In genomic region chr10:114374141-114374791, GRCh38 we compare ENCODE assay signal across 11 cellular contexts. TPM values are rescaled to one million over a fixed set of nuclear protein-coding genes. Genes with fewer than 3 reads are reported as not detected.
DNase-seq lines count a peak whose midpoint lies in the region; ATAC-seq and TF ChIP-seq lines count a peak whose summit lies in the region.
"Had no signal": no experiment of that assay in that cellular context is flagged by ENCODE, and none has a peak within 500 bp of the region (broad histone marks: within the 10 kb centered on the region; RNA-seq: fewer than 3 reads in every experiment).

No MANE protein-coding gene starts in this region.

- peaks cover 15% of the 10 kb centered on the region for H3K4me1 Mint-ChIP-seq in WTC11

- 28% methylated on average over 13 of the region's 13 CpGs for WGBS in suprapubic skin

- no peaks in the 10 kb centered on the region for H3K9me3 ChIP-seq in muscle layer of duodenum (ENCODE audit: control insufficient read depth in 1 of 2, low read length in 2 of 2)
- H3K9me3 ChIP-seq in suprapubic skin = no peaks in the 10 kb centered on the region

- no peak for TF ChIP-seq CTCF in WTC11 (IDR thresholded peaks at IDR 0.05)
- TF ChIP-seq CTCF in fibroblast of mammary gland (conservative IDR thresholded peaks at IDR 0.05; ENCODE audit: control insufficient read depth, insufficient read depth, low read depth, low read length) = no peak
- no peak for TF ChIP-seq CTCF in suprapubic skin (IDR thresholded peaks at IDR 0.05)
- no peak for TF ChIP-seq CTCF in GM20000 (IDR thresholded peaks at IDR 0.05; ENCODE audit: extremely low read depth, missing control alignments)

- H3K4me3 ChIP-seq in fibroblast of mammary gland (ENCODE audit: control insufficient read depth, low read depth, low read length) (no peak overlapping the region), muscle layer of duodenum (ENCODE audit: low read depth in 1 of 2, low read length in 2 of 2) (no peak overlapping the region), suprapubic skin (no peak overlapping the region)

- no peaks in the 10 kb centered on the region for H3K36me3 Mint-ChIP-seq in WTC11

- no peak overlapping the region for H3K4me3 Mint-ChIP-seq in WTC11
- H3K4me3 Mint-ChIP-seq: dendritic cell treated with granulocyte-macrophage colony-stimulating factor and Interleukin-4, amounts not matched to agents 40 ng/mL and 50 ng/mL, for 4 days had no signal

- POLR2A ChIA-PET in WTC11 (lab: Charles Lee) = no interaction called here

- peaks cover 4 to 29% of the 10 kb centered on the region in 2 donors for H3K4me1 ChIP-seq in muscle layer of duodenum (ENCODE audit: control insufficient read depth in 1 of 2, insufficient read depth in 2 of 2, low read length in 2 of 2)
- H3K4me1 ChIP-seq in suprapubic skin = peaks cover 25% of the 10 kb centered on the region

- no peak for TF ChIP-seq POLR2A in suprapubic skin (IDR thresholded peaks at IDR 0.05)

- DNase-seq in WTC11 (ENCODE audit: low spot score) = no peak
- peak; percentile 34 for DNase-seq in fibroblast of mammary gland (ENCODE audit: low read depth)
- no peak for DNase-seq in suprapubic skin (ENCODE audit: low spot score in 2 of 2)
- DNase-seq in GM19240 (ENCODE audit: insufficient read length, low spot score) = no peak
- DNase-seq in GM20000 (ENCODE audit: low spot score) = no peak
- no peak for DNase-seq in SHP77 treated with DMSO at 0.1 percent for 48 hours (lab: John Stamatoyannopoulos, UW)
- DNase-seq: activated effector memory CD4-positive, alpha-beta T cell treated with anti-CD3 and anti-CD28 coated beads, Interleukin-2, amount 50 U/mL, for 16 hours; COR-L47 had no signal

- ATAC-seq in WTC11 = peak; percentile 20; the same call in 1 of the 2 replicates
- ATAC-seq in GM21737 (IDR thresholded peaks at IDR 0.05; ENCODE audit: unreplicated experiment) = no peak

- H3K36me3 ChIP-seq in muscle layer of duodenum (ENCODE audit: control insufficient read depth in 1 of 2, insufficient read depth in 2 of 2, low read length in 2 of 2) (no peaks in the 10 kb centered on the region), suprapubic skin (no peaks in the 10 kb centered on the region)

- H3K27ac ChIP-seq in muscle layer of duodenum (ENCODE audit: low read length) = peak overlapping the region; percentile 76
- peak overlapping the region; percentile 10 for H3K27ac ChIP-seq in suprapubic skin

- no peaks in the 10 kb centered on the region for H3K9me3 Mint-ChIP-seq in WTC11
- H3K9me3 Mint-ChIP-seq: dendritic cell treated with granulocyte-macrophage colony-stimulating factor and Interleukin-4, amounts not matched to agents 40 ng/mL and 50 ng/mL, for 4 days had no signal

- H3K27me3 ChIP-seq in muscle layer of duodenum (ENCODE audit: low read depth, low read length) = no peaks in the 10 kb centered on the region
- H3K27me3 ChIP-seq in suprapubic skin = no peaks in the 10 kb centered on the region

- H3K27me3 Mint-ChIP-seq in WTC11 (ENCODE audit: low read depth) = no peaks in the 10 kb centered on the region

- CTCF ChIA-PET in WTC11 (lab: Charles Lee) = interaction anchor here (1.1 to 3.4 kb wide), 4 partner anchors 11 to 84 kb away, joined by 3 to 25 read pairs (median 8); no protein-coding TSS in a partner anchor

- H3K27ac Mint-ChIP-seq in WTC11 = no peak overlapping the region; the same call in 1 of the 2 replicates
- H3K27ac Mint-ChIP-seq: dendritic cell treated with granulocyte-macrophage colony-stimulating factor and Interleukin-4, amounts not matched to agents 40 ng/mL and 50 ng/mL, for 4 days had no signal

- TF ChIP-seq EP300 in suprapubic skin (IDR thresholded peaks at IDR 0.05) = no peak

TF ChIP-seq in WTC11, 78 proteins besides CTCF, POLR2A, EP300 and RAD21:
- TF ChIP-seq ZNF512 (CRISPR knock-in tag; IDR thresholded peaks at IDR 0.05; ENCODE audit: borderline replicate concordance) (no peak), CREB1 (CRISPR knock-in tag; IDR thresholded peaks at IDR 0.05) (no peak), ZNF671 (CRISPR knock-in tag; IDR thresholded peaks at IDR 0.05) (no peak), TEAD1 (CRISPR knock-in tag; IDR thresholded peaks at IDR 0.05) (no peak), ELF4 (CRISPR knock-in tag; IDR thresholded peaks at IDR 0.05; ENCODE audit: low read depth) (no peak), ZNF317 (CRISPR knock-in tag; IDR thresholded peaks at IDR 0.05; ENCODE audit: borderline replicate concordance, low read depth) (no peak), GTF2I (CRISPR knock-in tag; conservative IDR thresholded peaks at IDR 0.05) (no peak), FOXP1 (CRISPR knock-in tag; IDR thresholded peaks at IDR 0.05; ENCODE audit: borderline replicate concordance) (no peak), ATF6 (CRISPR knock-in tag; IDR thresholded peaks at IDR 0.05) (no peak), IRF1 (CRISPR knock-in tag; IDR thresholded peaks at IDR 0.05) (no peak), MAX (CRISPR knock-in tag; IDR thresholded peaks at IDR 0.05) (no peak), AR (CRISPR knock-in tag; IDR thresholded peaks at IDR 0.05) (no peak), SOX15 (CRISPR knock-in tag; IDR thresholded peaks at IDR 0.05) (no peak), ZNF121 (CRISPR knock-in tag; IDR thresholded peaks at IDR 0.05) (no peak), E2F5 (CRISPR knock-in tag; IDR thresholded peaks at IDR 0.05) (no peak), RELA (CRISPR knock-in tag; IDR thresholded peaks at IDR 0.05; ENCODE audit: borderline replicate concordance) (no peak), NR2C2 (CRISPR knock-in tag; IDR thresholded peaks at IDR 0.05) (no peak)

RNA-seq across cellular contexts. Expression of gene AFAP1L2, which starts 30.0 kb away (rescaled TPM):
- total RNA-seq in WTC11 (2021) = 3.6 to 5.0 TPM (median 4.5 TPM) in 3 replicates
- total RNA-seq in suprapubic skin = 10 to 100 TPM; 10.8 to 32.0 (median 15.7) TPM
